In the genomic region with DNA sequence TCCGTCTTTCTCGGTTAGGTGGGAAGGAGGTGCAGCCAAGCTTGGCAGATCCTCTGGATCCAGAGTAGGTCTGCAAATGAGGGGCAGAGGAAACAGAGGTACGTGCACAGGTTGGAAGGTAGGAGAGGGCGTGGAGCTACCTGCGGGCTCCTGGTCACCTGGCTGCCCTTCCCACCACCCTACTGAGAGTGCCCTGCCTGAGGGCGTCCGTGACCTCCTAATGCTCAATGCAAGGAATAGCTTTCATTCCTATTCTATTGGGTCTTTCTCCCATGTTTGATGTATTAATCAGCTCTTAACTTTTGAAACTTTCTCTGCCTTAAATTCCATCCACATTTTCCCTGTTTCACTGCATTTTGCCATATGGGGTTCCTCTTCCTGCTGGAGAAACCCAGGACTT, we compare ENCODE assay signal across 20 cellular contexts. TPM values are rescaled to one million over a fixed set of nuclear protein-coding genes. Genes with fewer than 3 reads are reported as not detected.
"Had no signal": no experiment of that assay in that cellular context is flagged by ENCODE, and none has a peak within 500 bp of the region (broad histone marks: within the 10 kb centered on the region; RNA-seq: fewer than 3 reads in every experiment).

No MANE protein-coding gene starts in this region.

- H3K27ac Mint-ChIP-seq: activated B cell treated with CpG ODN at 0.5 μM for 24 hours; activated CD4-positive, alpha-beta memory T cell treated with anti-CD3 and anti-CD28 coated beads for 36 hours; activated CD4-positive, alpha-beta memory T cell treated with anti-CD3 and anti-CD28 coated beads, Interleukin-2, amount 10 ng/mL, durations not matched to agents 7 days and 5 days; activated CD4-positive, alpha-beta T cell treated with anti-CD3 and anti-CD28 coated beads for 36 hours; activated CD4-positive, alpha-beta T cell treated with anti-CD3 and anti-CD28 coated beads, Interleukin-2, amount 10 ng/mL, durations not matched to agents 24 days and 14 days; activated CD4-positive, alpha-beta T cell treated with anti-CD3 and anti-CD28 coated beads, Interleukin-2, amount 10 ng/mL, durations not matched to agents 7 days and 5 days; activated CD8-positive, alpha-beta memory T cell treated with anti-CD3 and anti-CD28 coated beads, Interleukin-2, amount 10 ng/mL, durations not matched to agents 7 days and 5 days; activated CD8-positive, alpha-beta T cell treated with anti-CD3 and anti-CD28 coated beads for 36 hours; activated CD8-positive, alpha-beta T cell treated with anti-CD3 and anti-CD28 coated beads, Interleukin-2, amount 10 ng/mL, durations not matched to agents 7 days and 5 days; T-helper 1 cell treated with Interleukin-12 subunit alpha and Interleukin-12 subunit beta and Interleukin-4 antibody, amounts not matched to agents 30 μg/mL and 1 μg/mL, for 36 hours; T-helper 17 cell; T-helper 2 cell treated with Interferon-gamma antibody and Interleukin-4, amounts not matched to agents 5 μg/mL and 100 μg/mL, for 36 hours; WTC11 had no signal

- ATAC-seq: activated CD4-positive, CD25-positive, alpha-beta regulatory T cell treated with anti-CD3 and anti-CD28 coated beads, Interleukin-2, amount 50 U/mL, for 24 hours; activated CD8-positive, alpha-beta memory T cell treated with anti-CD3 and anti-CD28 coated beads, Interleukin-2, amount 10 ng/mL, durations not matched to agents 7 days and 5 days had no signal

- H3K36me3 Mint-ChIP-seq: activated CD4-positive, alpha-beta memory T cell treated with anti-CD3 and anti-CD28 coated beads for 36 hours; activated CD8-positive, alpha-beta memory T cell treated with anti-CD3 and anti-CD28 coated beads, Interleukin-2, amount 10 ng/mL, durations not matched to agents 7 days and 5 days; WTC11 had no signal

- H3K27ac ChIP-seq: VCaP, WERI-Rb-1 had no signal

- DNase-seq: T1000 had no signal

- H3K4me3 Mint-ChIP-seq: activated B cell treated with CpG ODN at 0.5 μM for 24 hours; activated CD4-positive, alpha-beta memory T cell treated with anti-CD3 and anti-CD28 coated beads for 36 hours; activated CD4-positive, alpha-beta memory T cell treated with anti-CD3 and anti-CD28 coated beads, Interleukin-2, amount 10 ng/mL, durations not matched to agents 7 days and 5 days; activated CD4-positive, alpha-beta T cell treated with anti-CD3 and anti-CD28 coated beads for 36 hours; activated CD4-positive, alpha-beta T cell treated with anti-CD3 and anti-CD28 coated beads, Interleukin-2, amount 10 ng/mL, durations not matched to agents 24 days and 14 days; activated CD4-positive, alpha-beta T cell treated with anti-CD3 and anti-CD28 coated beads, Interleukin-2, amount 10 ng/mL, durations not matched to agents 7 days and 5 days; activated CD8-positive, alpha-beta memory T cell treated with anti-CD3 and anti-CD28 coated beads, Interleukin-2, amount 10 ng/mL, durations not matched to agents 7 days and 5 days; activated CD8-positive, alpha-beta T cell treated with anti-CD3 and anti-CD28 coated beads for 36 hours; activated CD8-positive, alpha-beta T cell treated with anti-CD3 and anti-CD28 coated beads, Interleukin-2, amount 10 ng/mL, durations not matched to agents 7 days and 5 days; T-helper 1 cell treated with Interleukin-12 subunit alpha and Interleukin-12 subunit beta and Interleukin-4 antibody, amounts not matched to agents 30 μg/mL and 1 μg/mL, for 36 hours; T-helper 17 cell; T-helper 2 cell treated with Interferon-gamma antibody and Interleukin-4, amounts not matched to agents 5 μg/mL and 100 μg/mL, for 36 hours; WTC11 had no signal

- H3K9me3 Mint-ChIP-seq: activated B cell treated with CpG ODN at 0.5 μM for 24 hours; activated CD4-positive, alpha-beta memory T cell treated with anti-CD3 and anti-CD28 coated beads for 36 hours; activated CD4-positive, alpha-beta memory T cell treated with anti-CD3 and anti-CD28 coated beads, Interleukin-2, amount 10 ng/mL, durations not matched to agents 7 days and 5 days; activated CD4-positive, alpha-beta T cell treated with anti-CD3 and anti-CD28 coated beads, Interleukin-2, amount 10 ng/mL, durations not matched to agents 24 days and 14 days; activated CD4-positive, alpha-beta T cell treated with anti-CD3 and anti-CD28 coated beads, Interleukin-2, amount 10 ng/mL, durations not matched to agents 7 days and 5 days; activated CD8-positive, alpha-beta T cell treated with anti-CD3 and anti-CD28 coated beads for 36 hours; T-helper 1 cell treated with Interleukin-12 subunit alpha and Interleukin-12 subunit beta and Interleukin-4 antibody, amounts not matched to agents 30 μg/mL and 1 μg/mL, for 36 hours; T-helper 2 cell treated with Interferon-gamma antibody and Interleukin-4, amounts not matched to agents 5 μg/mL and 100 μg/mL, for 36 hours; WTC11 had no signal

- H3K4me1 Mint-ChIP-seq: activated B cell treated with CpG ODN at 0.5 μM for 24 hours; activated CD4-positive, alpha-beta memory T cell treated with anti-CD3 and anti-CD28 coated beads, Interleukin-2, amount 10 ng/mL, durations not matched to agents 7 days and 5 days; activated CD4-positive, alpha-beta T cell treated with anti-CD3 and anti-CD28 coated beads for 36 hours; activated CD4-positive, alpha-beta T cell treated with anti-CD3 and anti-CD28 coated beads, Interleukin-2, amount 10 ng/mL, durations not matched to agents 24 days and 14 days; activated CD4-positive, alpha-beta T cell treated with anti-CD3 and anti-CD28 coated beads, Interleukin-2, amount 10 ng/mL, durations not matched to agents 7 days and 5 days had no signal

- H3K36me3 ChIP-seq: WERI-Rb-1 had no signal

- H3K27me3 Mint-ChIP-seq: activated CD4-positive, alpha-beta memory T cell treated with anti-CD3 and anti-CD28 coated beads for 36 hours; activated CD4-positive, alpha-beta memory T cell treated with anti-CD3 and anti-CD28 coated beads, Interleukin-2, amount 10 ng/mL, durations not matched to agents 7 days and 5 days; activated CD4-positive, alpha-beta T cell treated with anti-CD3 and anti-CD28 coated beads, Interleukin-2, amount 10 ng/mL, durations not matched to agents 24 days and 14 days; activated CD4-positive, alpha-beta T cell treated with anti-CD3 and anti-CD28 coated beads, Interleukin-2, amount 10 ng/mL, durations not matched to agents 7 days and 5 days; activated CD8-positive, alpha-beta memory T cell treated with anti-CD3 and anti-CD28 coated beads, Interleukin-2, amount 10 ng/mL, durations not matched to agents 7 days and 5 days; T-helper 17 cell had no signal

RNA-seq across cellular contexts. Expression of a gene that starts 44.6 kb away (rescaled TPM):
- total RNA-seq: activated B cell treated with CpG ODN at 0.5 μM for 24 hours; activated CD4-positive, alpha-beta memory T cell treated with anti-CD3 and anti-CD28 coated beads for 36 hours; activated CD4-positive, alpha-beta memory T cell treated with anti-CD3 and anti-CD28 coated beads, Interleukin-2, amount 10 ng/mL, durations not matched to agents 7 days and 5 days; activated CD4-positive, alpha-beta T cell treated with anti-CD3 and anti-CD28 coated beads for 36 hours; activated CD4-positive, alpha-beta T cell treated with anti-CD3 and anti-CD28 coated beads, Interleukin-2, amount 10 ng/mL, durations not matched to agents 24 days and 14 days; activated CD4-positive, alpha-beta T cell treated with anti-CD3 and anti-CD28 coated beads, Interleukin-2, amount 10 ng/mL, durations not matched to agents 7 days and 5 days; activated CD8-positive, alpha-beta memory T cell treated with anti-CD3 and anti-CD28 coated beads for 36 hours; activated CD8-positive, alpha-beta memory T cell treated with anti-CD3 and anti-CD28 coated beads, Interleukin-2, amount 10 ng/mL, durations not matched to agents 7 days and 5 days; activated CD8-positive, alpha-beta T cell treated with anti-CD3 and anti-CD28 coated beads for 36 hours; activated CD8-positive, alpha-beta T cell treated with anti-CD3 and anti-CD28 coated beads, Interleukin-2, amount 10 ng/mL, durations not matched to agents 7 days and 5 days; T-helper 1 cell treated with Interleukin-12 subunit alpha and Interleukin-12 subunit beta and Interleukin-4 antibody, amounts not matched to agents 30 ng/mL and 1 ng/mL, for 36 hours; T-helper 17 cell; T-helper 2 cell treated with Interferon-gamma antibody and Interleukin-4, amounts not matched to agents 100 ng/mL and 5 ng/mL, for 36 hours; WTC11 had no signal
